8 cellular contexts compared by ENCODE assay signal in the genomic region with DNA sequence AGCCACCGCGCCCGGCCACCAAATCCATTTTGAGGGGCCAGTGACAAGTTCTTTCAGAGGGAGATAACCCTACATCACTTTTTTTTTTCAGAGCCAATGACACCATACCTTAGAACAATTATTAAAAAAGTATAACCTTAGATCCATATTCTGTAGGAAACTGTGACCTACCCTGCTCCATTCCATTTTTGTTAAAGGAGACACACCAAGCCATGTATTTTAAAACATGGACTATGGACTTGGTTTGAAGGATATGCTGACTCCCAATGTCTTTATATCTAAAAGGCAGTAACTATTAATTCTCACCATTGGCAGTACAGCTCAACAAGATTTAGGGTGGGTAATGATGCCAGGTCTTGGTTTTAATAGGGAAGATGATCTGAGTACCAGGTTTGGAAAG. TPM values are rescaled to one million over a fixed set of nuclear protein-coding genes. Genes with fewer than 3 reads are reported as not detected.
DNase-seq lines count a peak whose midpoint lies in the region; ATAC-seq and TF ChIP-seq lines count a peak whose summit lies in the region.

No MANE protein-coding gene starts in this region.

- intact Hi-C loops in activated CD4-positive, alpha-beta T cell treated with anti-CD3 and anti-CD28 coated beads, Interleukin-2, amount 10 ng/mL, durations not matched to agents 24 days and 14 days (cut with micrococcal nuclease): no loop called here
- intact Hi-C loops in left lung (cut with DNase I): no loop called here

- TF ChIP-seq CTCF in left lung (IDR thresholded peaks at IDR 0.05) (no peak), suprapubic skin (IDR thresholded peaks at IDR 0.05) (no peak)

- peaks cover 22 to 57% of the 10 kb centered on the region in 2 donors for H3K4me1 ChIP-seq in left lung
- peaks cover 52% of the 10 kb centered on the region for H3K4me1 ChIP-seq in suprapubic skin

- peak overlapping the region; percentile 83 to 85 for H3K4me3 ChIP-seq in left lung
- peak overlapping the region; percentile 62 for H3K4me3 ChIP-seq in suprapubic skin

- peak overlapping the region; percentile 90 for H3K4me3 Mint-ChIP-seq in activated CD4-positive, alpha-beta T cell treated with anti-CD3 and anti-CD28 coated beads, Interleukin-2, amount 10 ng/mL, durations not matched to agents 24 days and 14 days
- H3K4me3 Mint-ChIP-seq in activated naive CD8-positive, alpha-beta T cell treated with anti-CD3 and anti-CD28 coated beads, Interleukin-2, amount 50 U/mL, for 24 hours: peak overlapping the region; percentile 90

- H3K36me3 Mint-ChIP-seq in activated CD4-positive, alpha-beta T cell treated with anti-CD3 and anti-CD28 coated beads, Interleukin-2, amount 10 ng/mL, durations not matched to agents 24 days and 14 days (ENCODE audit: low read depth): peaks cover 22% of the 10 kb centered on the region
- H3K36me3 Mint-ChIP-seq in activated naive CD8-positive, alpha-beta T cell treated with anti-CD3 and anti-CD28 coated beads, Interleukin-2, amount 50 U/mL, for 24 hours (ENCODE audit: low read depth): peaks cover 25% of the 10 kb centered on the region

- peaks cover 33% of the 10 kb centered on the region for H3K4me1 Mint-ChIP-seq in activated CD4-positive, alpha-beta T cell treated with anti-CD3 and anti-CD28 coated beads, Interleukin-2, amount 10 ng/mL, durations not matched to agents 24 days and 14 days
- H3K4me1 Mint-ChIP-seq in activated naive CD8-positive, alpha-beta T cell treated with anti-CD3 and anti-CD28 coated beads, Interleukin-2, amount 50 U/mL, for 24 hours: peaks cover 46% of the 10 kb centered on the region

- TF ChIP-seq POLR2A in suprapubic skin (IDR thresholded peaks at IDR 0.05): no peak

- peak overlapping the region; percentile 88 for H3K27ac Mint-ChIP-seq in activated CD4-positive, alpha-beta T cell treated with anti-CD3 and anti-CD28 coated beads, Interleukin-2, amount 10 ng/mL, durations not matched to agents 24 days and 14 days
- H3K27ac Mint-ChIP-seq in activated naive CD8-positive, alpha-beta T cell treated with anti-CD3 and anti-CD28 coated beads, Interleukin-2, amount 50 U/mL, for 24 hours: peak overlapping the region; percentile 88

- no peak for TF ChIP-seq EP300 in suprapubic skin (IDR thresholded peaks at IDR 0.05)

- H3K36me3 ChIP-seq in left lung (peaks cover 0 to 31% of the 10 kb centered on the region in 2 donors), suprapubic skin (peaks cover 20% of the 10 kb centered on the region)

- WGBS in suprapubic skin: 100% methylated on average over 3 of the region's 3 CpGs

- H3K9me3 ChIP-seq in left lung (no peaks in the 10 kb centered on the region), suprapubic skin (no peaks in the 10 kb centered on the region)

- H3K9me3 Mint-ChIP-seq in activated CD4-positive, alpha-beta T cell treated with anti-CD3 and anti-CD28 coated beads, Interleukin-2, amount 10 ng/mL, durations not matched to agents 24 days and 14 days: no peaks in the 10 kb centered on the region
- H3K9me3 Mint-ChIP-seq in activated naive CD8-positive, alpha-beta T cell treated with anti-CD3 and anti-CD28 coated beads, Interleukin-2, amount 50 U/mL, for 24 hours: no peaks in the 10 kb centered on the region

- H3K27ac ChIP-seq in left lung: no peak overlapping the region
- H3K27ac ChIP-seq in suprapubic skin: no peak overlapping the region

- H3K27me3 ChIP-seq in left lung (no peaks in the 10 kb centered on the region), suprapubic skin (no peaks in the 10 kb centered on the region)

- no peak for DNase-seq in activated CD4-positive, alpha-beta T cell treated with anti-CD3 and anti-CD28 coated beads, Interleukin-2, amount 10 ng/mL, durations not matched to agents 24 days and 14 days
- DNase-seq in activated CD4-positive, alpha-beta T cell treated with anti-CD3 and anti-CD28 coated beads, Interleukin-2, amount 50 U/mL, for 1 hour: no peak
- DNase-seq in activated naive CD8-positive, alpha-beta T cell treated with anti-CD3 and anti-CD28 coated beads, Interleukin-2, amount 50 U/mL, for 24 hours: no peak
- DNase-seq in left lung (no peak), suprapubic skin (ENCODE audit: low spot score in 2 of 2) (no peak), HK-2 (ENCODE audit: unreplicated experiment) (no peak), NOMO-1 treated with DMSO at 0.1 percent for 48 hours (lab: John Stamatoyannopoulos, UW; ENCODE audit: unreplicated experiment) (no peak)

- no peak for ATAC-seq in activated naive CD8-positive, alpha-beta T cell treated with anti-CD3 and anti-CD28 coated beads, Interleukin-2, amount 50 U/mL, for 24 hours
- no peak for ATAC-seq in left lung
- no peak for ATAC-seq in GM18502 (IDR thresholded peaks at IDR 0.05; ENCODE audit: poor library complexity, unreplicated experiment)

- H3K27me3 Mint-ChIP-seq in activated CD4-positive, alpha-beta T cell treated with anti-CD3 and anti-CD28 coated beads, Interleukin-2, amount 10 ng/mL, durations not matched to agents 24 days and 14 days: no peaks in the 10 kb centered on the region
- no peaks in the 10 kb centered on the region for H3K27me3 Mint-ChIP-seq in activated naive CD8-positive, alpha-beta T cell treated with anti-CD3 and anti-CD28 coated beads, Interleukin-2, amount 50 U/mL, for 24 hours

RNA-seq across cellular contexts. Expression of gene GSK3A, which starts 1.1 kb away (rescaled TPM):
- total RNA-seq in activated CD4-positive, alpha-beta T cell treated with anti-CD3 and anti-CD28 coated beads, Interleukin-2, amount 10 ng/mL, durations not matched to agents 24 days and 14 days: 50.7 and 52.6 TPM in 2 replicates
- 10 to 100 TPM; 33.4 to 40.3 TPM for total RNA-seq in left lung
- total RNA-seq in suprapubic skin: 10 to 100 TPM; 24.0 to 37.3 (median 28.3) TPM

RNA-seq across cellular contexts. Expression of gene ERF, which starts 13.6 kb away (rescaled TPM):
- 71.6 and 82.3 TPM in 2 replicates for total RNA-seq in activated CD4-positive, alpha-beta T cell treated with anti-CD3 and anti-CD28 coated beads, Interleukin-2, amount 10 ng/mL, durations not matched to agents 24 days and 14 days
- total RNA-seq in left lung (10 to 100 TPM; 47.0 to 55.0 TPM), suprapubic skin (10 to 100 TPM; 36.8 to 49.5 (median 45.8) TPM)

RNA-seq across cellular contexts. Expression of gene ZNF526, which starts 21.2 kb away (rescaled TPM):
- total RNA-seq in activated CD4-positive, alpha-beta T cell treated with anti-CD3 and anti-CD28 coated beads, Interleukin-2, amount 10 ng/mL, durations not matched to agents 24 days and 14 days: 19.0 and 20.1 TPM in 2 replicates
- 10 to 100 TPM; 11.5 to 12.7 TPM for total RNA-seq in left lung
- 10 to 100 TPM in 2 of 4 donors, 1 to 10 TPM in 2; 4.2 to 12.9 (median 8.9) TPM for total RNA-seq in suprapubic skin

RNA-seq across cellular contexts. Expression of gene DEDD2, which starts 23.8 kb away (rescaled TPM):
- total RNA-seq in activated CD4-positive, alpha-beta T cell treated with anti-CD3 and anti-CD28 coated beads, Interleukin-2, amount 10 ng/mL, durations not matched to agents 24 days and 14 days: 28.7 and 34.8 TPM in 2 replicates
- total RNA-seq in left lung: 10 to 100 TPM; 22.7 to 34.8 TPM
- total RNA-seq in suprapubic skin: 10 to 100 TPM; 51.3 to 78.9 (median 65.6) TPM

RNA-seq across cellular contexts. Expression of gene CIC, which starts 27.8 kb away (rescaled TPM):
- total RNA-seq in activated CD4-positive, alpha-beta T cell treated with anti-CD3 and anti-CD28 coated beads, Interleukin-2, amount 10 ng/mL, durations not matched to agents 24 days and 14 days: 61.2 and 65.6 TPM in 2 replicates
- total RNA-seq in left lung (10 to 100 TPM; 59.8 to 76.1 TPM), suprapubic skin (10 to 100 TPM; 57.5 to 91.6 (median 81.9) TPM)
